21 cellular contexts compared by ENCODE assay signal in genomic region chr3:12473503-12473902, GRCh38. TPM values are rescaled to one million over a fixed set of nuclear protein-coding genes. Genes with fewer than 3 reads are reported as not detected.
DNase-seq lines count a peak whose midpoint lies in the region; ATAC-seq and TF ChIP-seq lines count a peak whose summit lies in the region.
"Had no signal": no experiment of that assay in that cellular context is flagged by ENCODE, and none has a peak within 500 bp of the region (broad histone marks: within the 10 kb centered on the region; RNA-seq: fewer than 3 reads in every experiment).

No MANE protein-coding gene starts in this region.

- BruUV-seq in MCF 10A (replicated peaks; lab: Mats Ljungman, UMichigan) (no TSS peak), PC-3 (replicated peaks; lab: Mats Ljungman, UMichigan) (no TSS peak)

- H3K4me2 ChIP-seq in PC-3 (ENCODE audit: low read length): no peak overlapping the region
- H3K4me2 ChIP-seq: A549 had no signal

- H3K27me3 ChIP-seq in breast epithelium (no peaks in the 10 kb centered on the region), PC-3 (ENCODE audit: low read length) (no peaks in the 10 kb centered on the region)

- H3K4me1 ChIP-seq in breast epithelium: no peaks in the 10 kb centered on the region
- peaks cover 50% of the 10 kb centered on the region for H3K4me1 ChIP-seq in PC-3 (ENCODE audit: insufficient read depth, low read length)
- H3K4me1 ChIP-seq: SJCRH30 had no signal

- no peak overlapping the region for H3K9ac ChIP-seq in PC-3 (ENCODE audit: low read length)

- H3K9me3 Mint-ChIP-seq in MCF 10A (ENCODE audit: unreplicated experiment): no peaks in the 10 kb centered on the region
- H3K9me3 Mint-ChIP-seq in stimulated activated effector memory CD8-positive, alpha-beta T cell treated with anti-CD3 and anti-CD28 coated beads, Interleukin-12 subunit alpha, Interleukin-12 subunit beta, amount 100 ng/mL, for 72 hours: no peaks in the 10 kb centered on the region
- H3K9me3 Mint-ChIP-seq: CD4-positive, alpha-beta T cell; HFFc6 had no signal

- peaks cover 21% of the 10 kb centered on the region for H3K79me2 ChIP-seq in PC-3 (ENCODE audit: low read length)

- intact Hi-C loops in breast epithelium (cut with DNase I; ENCODE audit: low total_unique reads): no loop called here
- intact Hi-C loops in MCF 10A (cut with micrococcal nuclease): loop anchor here (5.0 kb wide), 1 partner anchor 121 kb away; no protein-coding TSS in a partner anchor
- intact Hi-C loops in PC-3 (cut with micrococcal nuclease): no loop called here

- no peak overlapping the region for H3K27ac Mint-ChIP-seq in MCF 10A (ENCODE audit: low read depth, unreplicated experiment)
- H3K27ac Mint-ChIP-seq in stimulated activated effector memory CD8-positive, alpha-beta T cell treated with anti-CD3 and anti-CD28 coated beads, Interleukin-12 subunit alpha, Interleukin-12 subunit beta, amount 100 ng/mL, for 72 hours: peak overlapping the region; percentile 37
- H3K27ac Mint-ChIP-seq: B cell; CD4-positive, alpha-beta T cell; HFFc6 had no signal

- H3K4me3 ChIP-seq in breast epithelium (no peak overlapping the region), PC-3 (ENCODE audit: low read length) (no peak overlapping the region)
- H3K4me3 ChIP-seq: A549, SJCRH30 had no signal

- CTCF ChIA-PET in MCF 10A (lab: Yijun Ruan, JAX) (interaction anchor here (8.2 kb wide), 1 partner anchor 341 kb away, joined by 246 read pairs; no protein-coding TSS in a partner anchor), PC-3 (lab: Charles Lee) (no interaction called here)

- H3K27me3 Mint-ChIP-seq in MCF 10A (ENCODE audit: insufficient read depth, unreplicated experiment): no peaks in the 10 kb centered on the region
- H3K27me3 Mint-ChIP-seq: B cell; CD4-positive, alpha-beta T cell had no signal

- DNase-seq in breast epithelium (ENCODE audit: low spot score in 2 of 2) (no peak), MCF 10A (ENCODE audit: unreplicated experiment) (no peak), PC-3 (peak; percentile 1), fibroblast of gingiva (ENCODE audit: low read depth) (peak; percentile 79), NCI-H1048 (lab: John Stamatoyannopoulos, UW) (no peak)
- no peak for DNase-seq in stimulated activated effector memory CD8-positive, alpha-beta T cell treated with anti-CD3 and anti-CD28 coated beads, Interleukin-12 subunit alpha, Interleukin-12 subunit beta, amount 100 ng/mL, for 72 hours (ENCODE audit: low spot score in 2 of 2)
- DNase-seq: CD4-positive, alpha-beta T cell; DMS53; HFFc6; KBM-7; NCI-H1436; NCI-H2029; NCI-H2171; NCI-H446 treated with DMSO at 0.1 percent for 48 hours; NK-92 treated with Interleukin-12 subunit alpha and Interleukin-12 subunit beta, amount 100 ng/mL, for 24 hours; RPMI8226; SJCRH30 had no signal

- H3K9me3 ChIP-seq in breast epithelium: no peaks in the 10 kb centered on the region
- H3K9me3 ChIP-seq in PC-3 (ENCODE audit: low read length): no peaks in the 10 kb centered on the region
- H3K9me3 ChIP-seq: A549, SJCRH30 had no signal

- no peak for TF ChIP-seq POLR2A in breast epithelium (IDR thresholded peaks at IDR 0.05)

- H3K36me3 ChIP-seq in breast epithelium (no peaks in the 10 kb centered on the region), PC-3 (ENCODE audit: low read depth, low read length) (no peaks in the 10 kb centered on the region)
- H3K36me3 ChIP-seq: SJCRH30 had no signal

- no peaks in the 10 kb centered on the region for H3K36me3 Mint-ChIP-seq in MCF 10A (ENCODE audit: insufficient read depth, unreplicated experiment)
- peaks cover 6% of the 10 kb centered on the region for H3K36me3 Mint-ChIP-seq in stimulated activated effector memory CD8-positive, alpha-beta T cell treated with anti-CD3 and anti-CD28 coated beads, Interleukin-12 subunit alpha, Interleukin-12 subunit beta, amount 100 ng/mL, for 72 hours

- peaks cover 21% of the 10 kb centered on the region for H3K4me1 Mint-ChIP-seq in MCF 10A (ENCODE audit: insufficient read depth, unreplicated experiment)
- H3K4me1 Mint-ChIP-seq in stimulated activated effector memory CD8-positive, alpha-beta T cell treated with anti-CD3 and anti-CD28 coated beads, Interleukin-12 subunit alpha, Interleukin-12 subunit beta, amount 100 ng/mL, for 72 hours: peaks cover 32% of the 10 kb centered on the region

- H3K9me2 ChIP-seq in PC-3 (replicated peaks; ENCODE audit: low read length): no peaks in the 10 kb centered on the region

- H3K4me3 Mint-ChIP-seq in MCF 10A (ENCODE audit: unreplicated experiment): no peak overlapping the region
- H3K4me3 Mint-ChIP-seq in stimulated activated effector memory CD8-positive, alpha-beta T cell treated with anti-CD3 and anti-CD28 coated beads, Interleukin-12 subunit alpha, Interleukin-12 subunit beta, amount 100 ng/mL, for 72 hours: no peak overlapping the region
- H3K4me3 Mint-ChIP-seq: B cell; CD4-positive, alpha-beta T cell; HFFc6 had no signal

- TF ChIP-seq CTCF in breast epithelium (IDR thresholded peaks at IDR 0.05) (no peak), MCF 10A (IDR thresholded peaks at IDR 0.05; ENCODE audit: unreplicated experiment) (no peak), PC-3 (conservative IDR thresholded peaks at IDR 0.05; ENCODE audit: low read depth, low read length) (no peak)

- H4K20me1 ChIP-seq in PC-3 (ENCODE audit: low read length): no peaks in the 10 kb centered on the region

- POLR2A ChIA-PET in MCF 10A (lab: Yijun Ruan, JAX): interaction anchor here (0.6 kb wide), 1 partner anchor 84 kb away, joined by 3 read pairs; no protein-coding TSS in a partner anchor
- POLR2A ChIA-PET in PC-3 (lab: Charles Lee; ENCODE audit: unreplicated experiment): no interaction called here

- H3F3A ChIP-seq in PC-3 (ENCODE audit: low read length, unreplicated experiment): peaks cover 24% of the 10 kb centered on the region

- ATAC-seq in PC-3 (no peak), GM18909 (IDR thresholded peaks at IDR 0.05; ENCODE audit: poor library complexity, unreplicated experiment) (no peak), GM21367 (IDR thresholded peaks at IDR 0.05; ENCODE audit: unreplicated experiment) (no peak)
- peak; percentile 26 for ATAC-seq in stimulated activated effector memory CD8-positive, alpha-beta T cell treated with anti-CD3 and anti-CD28 coated beads, Interleukin-12 subunit alpha, Interleukin-12 subunit beta, amount 100 ng/mL, for 72 hours
- ATAC-seq: A549 had no signal

- H2AFZ ChIP-seq in PC-3 (ENCODE audit: low read length): no peak overlapping the region

- peak overlapping the region; percentile 33 to 50 for H3K27ac ChIP-seq in breast epithelium
- peak overlapping the region; percentile 99 for H3K27ac ChIP-seq in PC-3 (ENCODE audit: low read length)
- H3K27ac ChIP-seq: SJCRH30 had no signal

RNA-seq across cellular contexts. Expression of gene TSEN2, which starts 10.8 kb away (rescaled TPM):
- total RNA-seq in breast epithelium: 10 to 100 TPM; 20.0 to 32.8 (median 26.5) TPM
- 24.5 and 32.3 TPM in 2 replicates for total RNA-seq in MCF 10A (2022)
- 40.2 and 51.0 TPM in 2 replicates for total RNA-seq in PC-3 (2014; rRNA removed)

Comparison
In these comparisons a context has a peak if more than half of its experiments do, and no peak if none do; other contexts are left out.
1. DNase-seq: peak in PC-3 (single experiment) and fibroblast of gingiva (single experiment); none in breast epithelium (0 of 2), MCF 10A (single experiment), stimulated activated effector memory CD8-positive, alpha-beta T cell treated with anti-CD3 and anti-CD28 coated beads, Interleukin-12 subunit alpha, Interleukin-12 subunit beta, amount 100 ng/mL, for 72 hours (0 of 2) and NCI-H1048 (single experiment).